In the genomic region with DNA sequence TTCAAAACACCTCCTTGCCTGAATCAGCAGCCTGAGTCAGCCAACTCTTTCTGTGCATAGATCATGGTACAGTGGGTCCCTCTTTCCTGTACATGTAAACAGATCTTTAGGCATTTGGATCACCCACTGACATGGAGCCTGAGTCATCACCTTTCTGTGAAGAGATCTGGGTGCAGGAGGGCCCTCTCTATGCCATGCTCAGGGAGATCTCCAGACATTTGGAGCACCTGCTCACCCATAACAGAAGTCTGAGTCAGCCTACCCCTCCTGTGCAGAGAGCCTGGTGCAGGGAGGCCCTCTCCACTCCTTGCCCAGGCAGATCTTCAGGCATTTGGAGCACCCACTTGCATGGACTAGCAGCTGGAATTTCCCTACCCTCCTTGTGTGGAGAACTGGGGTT, we compare ENCODE assay signal across 11 cellular contexts. TPM values are rescaled to one million over a fixed set of nuclear protein-coding genes. Genes with fewer than 3 reads are reported as not detected.
DNase-seq lines count a peak whose midpoint lies in the region; ATAC-seq, FAIRE-seq and TF ChIP-seq lines count a peak whose summit lies in the region.
"Had no signal": no experiment of that assay in that cellular context is flagged by ENCODE, and none has a peak within 500 bp of the region (broad histone marks: within the 10 kb centered on the region; RNA-seq: fewer than 3 reads in every experiment).

No MANE protein-coding gene starts in this region.

- CTCF ChIA-PET in MCF 10A (lab: Yijun Ruan, JAX), result interaction anchor here (0.6 to 4.3 kb wide), 38 partner anchors 9 to 1011 kb away, joined by 3 to 115 read pairs (median 4); partner anchors contain the start of genes GLYAT and LPXN

- intact Hi-C loops in MCF 10A (cut with micrococcal nuclease), result loop anchor here (1.0 to 2.0 kb wide), 4 partner anchors 113 to 263 kb away; no protein-coding TSS in a partner anchor
- intact Hi-C loops in breast epithelium (cut with DNase I; ENCODE audit: low total_unique reads), result no loop called here
- intact Hi-C loops in upper lobe of right lung (cut with DNase I), result no loop called here

- TF ChIP-seq POLR2A in breast epithelium (IDR thresholded peaks at IDR 0.05), result no peak

- no peaks in the 10 kb centered on the region for H3K9me3 Mint-ChIP-seq in MCF 10A (ENCODE audit: unreplicated experiment)
- H3K9me3 Mint-ChIP-seq: activated B cell treated with CpG ODN at 0.5 μM for 24 hours; activated naive CD4-positive, alpha-beta T cell treated with anti-CD3 and anti-CD28 coated beads, Interleukin-2, amount 50 U/mL, for 24 hours had no signal

- POLR2A ChIA-PET in MCF 10A (lab: Yijun Ruan, JAX), result interaction anchor here (0.8 to 1.8 kb wide), 4 partner anchors 129 to 210 kb away, joined by 3 to 6 read pairs (median 4); no protein-coding TSS in a partner anchor

- peaks cover 0 to 6% of the 10 kb centered on the region in 2 donors for H3K9me3 ChIP-seq in breast epithelium
- no peaks in the 10 kb centered on the region for H3K9me3 ChIP-seq in upper lobe of right lung

- peaks cover 7% of the 10 kb centered on the region for H3K4me1 Mint-ChIP-seq in MCF 10A (ENCODE audit: insufficient read depth, unreplicated experiment)
- H3K4me1 Mint-ChIP-seq: activated B cell treated with CpG ODN at 0.5 μM for 24 hours; activated naive CD4-positive, alpha-beta T cell treated with anti-CD3 and anti-CD28 coated beads, Interleukin-2, amount 50 U/mL, for 24 hours had no signal

- no peaks in the 10 kb centered on the region for H3K27me3 Mint-ChIP-seq in MCF 10A (ENCODE audit: insufficient read depth, unreplicated experiment)

- H3K36me3 Mint-ChIP-seq in MCF 10A (ENCODE audit: insufficient read depth, unreplicated experiment), result no peaks in the 10 kb centered on the region
- H3K36me3 Mint-ChIP-seq: activated naive CD4-positive, alpha-beta T cell treated with anti-CD3 and anti-CD28 coated beads, Interleukin-2, amount 50 U/mL, for 24 hours had no signal

- DNase-seq in MCF 10A (ENCODE audit: unreplicated experiment), result peak; percentile 52
- DNase-seq in breast epithelium (ENCODE audit: low spot score in 2 of 2), result no peak
- DNase-seq in bronchial epithelial cell (ENCODE audit: low read depth), result peak; percentile 88
- no peak for DNase-seq in upper lobe of right lung
- DNase-seq in H4 (ENCODE audit: low spot score), result no peak
- no peak for DNase-seq in DMS79 treated with DMSO at 0.1 percent for 48 hours (lab: John Stamatoyannopoulos, UW)
- DNase-seq: activated B cell treated with CpG ODN at 0.5 μM for 24 hours; effector CD4-positive, alpha-beta T cell had no signal

- ATAC-seq in HG03520 (IDR thresholded peaks at IDR 0.05; ENCODE audit: unreplicated experiment) (peak; percentile 5), upper lobe of right lung (peak; percentile 42), HG03460 (IDR thresholded peaks at IDR 0.05; ENCODE audit: unreplicated experiment) (no peak)

- no peak overlapping the region for H3K27ac Mint-ChIP-seq in MCF 10A (ENCODE audit: low read depth, unreplicated experiment)
- H3K27ac Mint-ChIP-seq: activated B cell treated with CpG ODN at 0.5 μM for 24 hours; activated naive CD4-positive, alpha-beta T cell treated with anti-CD3 and anti-CD28 coated beads, Interleukin-2, amount 50 U/mL, for 24 hours had no signal

- TF ChIP-seq CTCF in MCF 10A (IDR thresholded peaks at IDR 0.05; ENCODE audit: unreplicated experiment) (no peak), breast epithelium (IDR thresholded peaks at IDR 0.05) (no peak), bronchial epithelial cell (IDR thresholded peaks at IDR 0.05; ENCODE audit: insufficient read depth, low read length, severe bottlenecking) (no peak), upper lobe of right lung (IDR thresholded peaks at IDR 0.05) (no peak)

- BruUV-seq in MCF 10A (replicated peaks; lab: Mats Ljungman, UMichigan), result no TSS peak

- peak; percentile 55 for FAIRE-seq in bronchial epithelial cell (lab: Jason Lieb, UNC)

- H3K4me3 ChIP-seq in breast epithelium (no peak overlapping the region), bronchial epithelial cell (ENCODE audit: low read depth, low read length) (no peak overlapping the region), upper lobe of right lung (no peak overlapping the region)

- no peaks in the 10 kb centered on the region for H3K27me3 ChIP-seq in breast epithelium
- no peaks in the 10 kb centered on the region for H3K27me3 ChIP-seq in bronchial epithelial cell (ENCODE audit: control insufficient read depth, insufficient read depth, low read length)
- peaks cover 6% of the 10 kb centered on the region for H3K27me3 ChIP-seq in upper lobe of right lung

- H3K4me3 Mint-ChIP-seq in MCF 10A (ENCODE audit: unreplicated experiment), result no peak overlapping the region
- H3K4me3 Mint-ChIP-seq: activated B cell treated with CpG ODN at 0.5 μM for 24 hours; activated naive CD4-positive, alpha-beta T cell treated with anti-CD3 and anti-CD28 coated beads, Interleukin-2, amount 50 U/mL, for 24 hours had no signal

- H3K36me3 ChIP-seq in breast epithelium, result no peaks in the 10 kb centered on the region
- H3K36me3 ChIP-seq in bronchial epithelial cell (ENCODE audit: control insufficient read depth, insufficient read depth, low read length), result no peaks in the 10 kb centered on the region
- no peaks in the 10 kb centered on the region for H3K36me3 ChIP-seq in upper lobe of right lung

- no peak overlapping the region for H3K27ac ChIP-seq in breast epithelium
- H3K27ac ChIP-seq in upper lobe of right lung, result no peak overlapping the region

- H3K4me1 ChIP-seq in breast epithelium (no peaks in the 10 kb centered on the region), upper lobe of right lung (no peaks in the 10 kb centered on the region)

RNA-seq across cellular contexts. Expression of gene GLYAT, which starts 56.2 kb away (rescaled TPM):
- total RNA-seq in MCF 10A (2022) (not detected in 2 replicates), breast epithelium (10 to 100 TPM in 1 of 3 donors, not detected in 2; 15.8 TPM), bronchial epithelial cell (not detected in 2 replicates), upper lobe of right lung (not detected)
- total RNA-seq in H4 (2014; rRNA removed; shearing (Covaris generic)), result not detected in 2 replicates
- total RNA-seq: activated B cell treated with CpG ODN at 0.5 μM for 24 hours had no signal

RNA-seq across cellular contexts. Expression of gene GLYATL2, which starts 56.6 kb away (rescaled TPM):
- not detected in 2 replicates for total RNA-seq in MCF 10A (2022)
- 10 to 100 TPM in 1 of 3 donors, 1 to 10 TPM in 2; 1.3 to 38.3 (median 1.8) TPM for total RNA-seq in breast epithelium
- 0.13 TPM in 1 of 2 replicates, not detected in the other for total RNA-seq in bronchial epithelial cell
- total RNA-seq in upper lobe of right lung, result not detected
- total RNA-seq in H4 (2014; rRNA removed; shearing (Covaris generic)), result 1.0 and 1.4 TPM in 2 replicates
- total RNA-seq: activated B cell treated with CpG ODN at 0.5 μM for 24 hours had no signal

Comparison
In these comparisons a context has a peak if more than half of its experiments do, and no peak if none do; other contexts are left out.
1. DNase-seq: peak in MCF 10A (single experiment) and bronchial epithelial cell (single experiment); none in breast epithelium (0 of 2), upper lobe of right lung (single experiment), H4 (single experiment) and DMS79 treated with DMSO at 0.1 percent for 48 hours (single experiment).